ENCODE assay signal across 2 cellular contexts in the genomic region with DNA sequence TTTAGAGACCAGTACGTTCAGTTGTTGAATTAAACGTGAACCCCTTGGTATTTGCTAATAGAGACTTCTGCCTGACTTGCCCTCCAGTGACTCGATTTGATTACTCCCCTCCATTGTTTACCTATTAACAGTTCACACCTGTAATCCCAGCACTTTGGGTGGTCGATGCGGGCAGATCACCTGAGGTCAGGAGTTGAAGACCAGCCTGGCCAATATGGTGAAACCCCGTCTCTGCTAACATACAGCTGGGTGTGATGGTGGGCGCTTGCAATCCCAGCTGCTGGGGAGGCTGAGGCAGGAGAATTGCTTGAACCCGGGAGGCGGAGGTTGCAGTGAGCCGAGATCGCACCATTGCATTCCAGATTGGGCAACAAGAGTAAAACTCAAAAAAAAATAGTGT. TPM values are rescaled to one million over a fixed set of nuclear protein-coding genes. Genes with fewer than 3 reads are reported as not detected.
"Had no signal": no experiment of that assay in that cellular context is flagged by ENCODE, and none has a peak within 500 bp of the region (broad histone marks: within the 10 kb centered on the region; RNA-seq: fewer than 3 reads in every experiment).

No MANE protein-coding gene starts in this region.

RNA-seq across cellular contexts. Expression of gene FGF18, which starts 22.9 kb away (rescaled TPM):
- total RNA-seq: activated CD8-positive, alpha-beta memory T cell treated with anti-CD3 and anti-CD28 coated beads, Interleukin-2, amount 10 ng/mL, durations not matched to agents 7 days and 5 days; SJCRH30 had no signal
